Comparison of ENCODE assay signal across 25 cellular contexts in genomic region chr12:2941524-2941923, GRCh38. TPM values are rescaled to one million over a fixed set of nuclear protein-coding genes. Genes with fewer than 3 reads are reported as not detected.
"Had no signal": no experiment of that assay in that cellular context is flagged by ENCODE, and none has a peak within 500 bp of the region (broad histone marks: within the 10 kb centered on the region; RNA-seq: fewer than 3 reads in every experiment).

No MANE protein-coding gene starts in this region.

- H3K27me3 Mint-ChIP-seq: stimulated activated naive CD8-positive, alpha-beta T cell treated with anti-CD3 and anti-CD28 coated beads, Interleukin-15, amount 100 ng/mL, for 72 hours had no signal

- H3K9ac ChIP-seq: neural progenitor cell, parathyroid adenoma had no signal

- FAIRE-seq: endometrium had no signal

- H2AFZ ChIP-seq: neural progenitor cell, parathyroid adenoma had no signal

- H3K4me2 ChIP-seq: neural progenitor cell had no signal

- H3K27me3 ChIP-seq: dorsolateral prefrontal cortex, esophagus squamous epithelium, gastroesophageal sphincter, neural progenitor cell, testis, tibial nerve, upper lobe of right lung had no signal

- H3K4me1 Mint-ChIP-seq: natural killer cell, neural progenitor cell had no signal

- DNase-seq: central memory CD4-positive, alpha-beta T cell; cortex of kidney; dorsolateral prefrontal cortex; effector CD8-positive, alpha-beta T cell; esophagus squamous epithelium; foreskin fibroblast; glutamatergic neuron; left colon; mammary epithelial cell; natural killer cell; nucleus accumbens; stimulated activated CD4-positive, alpha-beta T cell treated with anti-CD3 and anti-CD28 coated beads, Interleukin-15, amount 100 ng/mL, for 24 hours; stimulated activated CD4-positive, alpha-beta T cell treated with anti-CD3 and anti-CD28 coated beads, Interleukin-1b, Interleukin-23, amount 100 ng/mL, for 48 hours; stimulated activated CD4-positive, alpha-beta T cell treated with anti-CD3 and anti-CD28 coated beads, Interleukin-4, amount 100 ng/mL, for 24 hours; stimulated activated naive B cell treated with anti-CD40 and anti-IgM and Interleukin-4, amounts not matched to agents 10 μg/mL and 1 μg/mL and 100 μg/mL, for 72 hours; stimulated activated naive CD8-positive, alpha-beta T cell treated with anti-CD3 and anti-CD28 coated beads, Interleukin-15, amount 100 ng/mL, for 72 hours; testis; upper lobe of right lung had no signal

- H3K79me2 ChIP-seq: parathyroid adenoma had no signal

- H3K9me3 Mint-ChIP-seq: natural killer cell; neural progenitor cell; stimulated activated naive B cell treated with anti-CD40 and anti-IgM and Interleukin-4, amounts not matched to agents 10 μg/mL and 1 μg/mL and 100 μg/mL, for 72 hours; stimulated activated naive CD8-positive, alpha-beta T cell treated with anti-CD3 and anti-CD28 coated beads, Interleukin-15, amount 100 ng/mL, for 72 hours had no signal

- H3K4me3 Mint-ChIP-seq: natural killer cell; neural progenitor cell; stimulated activated naive B cell treated with anti-CD40 and anti-IgM and Interleukin-4, amounts not matched to agents 10 μg/mL and 1 μg/mL and 100 μg/mL, for 72 hours; stimulated activated naive CD8-positive, alpha-beta T cell treated with anti-CD3 and anti-CD28 coated beads, Interleukin-15, amount 100 ng/mL, for 72 hours had no signal

- H3K9me3 ChIP-seq: esophagus squamous epithelium, gastroesophageal sphincter, testis, tibial nerve, upper lobe of right lung had no signal

- ATAC-seq: gastroesophageal sphincter; left colon; natural killer cell; stimulated activated naive B cell treated with anti-CD40 and anti-IgM and Interleukin-4, amounts not matched to agents 10 μg/mL and 1 μg/mL and 100 μg/mL, for 72 hours; stimulated activated naive CD8-positive, alpha-beta T cell treated with anti-CD3 and anti-CD28 coated beads, Interleukin-15, amount 100 ng/mL, for 72 hours; upper lobe of right lung had no signal

- H3K4me3 ChIP-seq: dorsolateral prefrontal cortex, esophagus squamous epithelium, gastroesophageal sphincter, neural progenitor cell, testis, tibial nerve, upper lobe of right lung had no signal

- H3K27ac ChIP-seq: epithelial cell of prostate, esophagus squamous epithelium, gastroesophageal sphincter, neural progenitor cell, parathyroid adenoma, testis, tibial nerve, upper lobe of right lung had no signal

- H3K27ac Mint-ChIP-seq: natural killer cell; neural progenitor cell; stimulated activated naive B cell treated with anti-CD40 and anti-IgM and Interleukin-4, amounts not matched to agents 10 μg/mL and 1 μg/mL and 100 μg/mL, for 72 hours; stimulated activated naive CD8-positive, alpha-beta T cell treated with anti-CD3 and anti-CD28 coated beads, Interleukin-15, amount 100 ng/mL, for 72 hours had no signal

- H3K4me1 ChIP-seq: neural progenitor cell, parathyroid adenoma, testis had no signal

- H3K36me3 ChIP-seq: neural progenitor cell had no signal

- H3K36me3 Mint-ChIP-seq: natural killer cell had no signal

RNA-seq across cellular contexts. Expression of gene TEAD4, which starts 17.7 kb away (rescaled TPM):
- total RNA-seq: mononuclear cell, natural killer cell had no signal
